In the genomic region with DNA sequence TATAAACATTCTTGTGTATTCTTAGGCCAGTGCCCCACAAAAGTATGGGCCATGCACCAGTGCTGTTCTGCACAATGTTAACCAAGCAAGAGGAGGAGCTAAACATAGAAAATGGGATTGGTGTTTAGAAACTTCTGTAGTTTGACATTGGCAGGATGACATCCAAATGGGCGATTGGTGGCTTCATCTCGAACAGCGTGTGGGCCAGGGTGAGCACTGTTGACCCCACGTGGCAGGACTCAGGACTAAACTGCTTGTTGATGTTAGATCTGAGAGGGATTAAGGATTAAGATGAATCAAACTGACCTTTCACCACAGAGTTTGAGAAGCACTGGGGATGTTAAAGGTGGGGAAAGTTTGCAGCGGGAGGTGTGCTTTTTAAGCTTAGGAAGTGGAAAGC, we compare ENCODE assay signal across 15 cellular contexts. TPM values are rescaled to one million over a fixed set of nuclear protein-coding genes. Genes with fewer than 3 reads are reported as not detected.
DNase-seq lines count a peak whose midpoint lies in the region; ATAC-seq and TF ChIP-seq lines count a peak whose summit lies in the region.
"Had no signal": no experiment of that assay in that cellular context is flagged by ENCODE, and none has a peak within 500 bp of the region (broad histone marks: within the 10 kb centered on the region; RNA-seq: fewer than 3 reads in every experiment).

No MANE protein-coding gene starts in this region.

- no peak overlapping the region for H3K4me3 Mint-ChIP-seq in activated CD4-positive, alpha-beta T cell treated with anti-CD3 and anti-CD28 coated beads for 36 hours
- no peak overlapping the region for H3K4me3 Mint-ChIP-seq in stimulated activated memory B cell treated with anti-CD40 and anti-IgM and Interleukin-4, amounts not matched to agents 10 μg/mL and 1 μg/mL and 100 μg/mL, for 72 hours

- H3K4me1 ChIP-seq in left lung, result peaks cover 47 to 98% of the 10 kb centered on the region in 2 donors

- TF ChIP-seq CTCF in WERI-Rb-1 (IDR thresholded peaks at IDR 0.05; ENCODE audit: low read depth, low read length) (no peak), left lung (IDR thresholded peaks at IDR 0.05) (no peak)

- H3K36me3 Mint-ChIP-seq in activated CD4-positive, alpha-beta T cell treated with anti-CD3 and anti-CD28 coated beads for 36 hours (ENCODE audit: low read depth), result peaks cover 21% of the 10 kb centered on the region
- H3K36me3 Mint-ChIP-seq in stimulated activated memory B cell treated with anti-CD40 and anti-IgM and Interleukin-4, amounts not matched to agents 10 μg/mL and 1 μg/mL and 100 μg/mL, for 72 hours, result peaks cover 19% of the 10 kb centered on the region

- intact Hi-C loops in activated CD4-positive, alpha-beta T cell treated with anti-CD3 and anti-CD28 coated beads for 36 hours (cut with DNase I, micrococcal nuclease), result loop anchor here in 1 of 2 experiments (10.0 kb wide), 1 partner anchor 372 kb away; no protein-coding TSS in a partner anchor
- intact Hi-C loops in left lung (cut with DNase I), result loop anchor here in 1 of 2 donors (5.0 kb wide), 1 partner anchor 34 kb away; no protein-coding TSS in a partner anchor

- H3K9me3 Mint-ChIP-seq in activated CD4-positive, alpha-beta T cell treated with anti-CD3 and anti-CD28 coated beads for 36 hours (ENCODE audit: low read depth), result no peaks in the 10 kb centered on the region
- peaks cover 2% of the 10 kb centered on the region for H3K9me3 Mint-ChIP-seq in stimulated activated memory B cell treated with anti-CD40 and anti-IgM and Interleukin-4, amounts not matched to agents 10 μg/mL and 1 μg/mL and 100 μg/mL, for 72 hours

- H3K36me3 ChIP-seq in WERI-Rb-1 (no peaks in the 10 kb centered on the region), left lung (no peaks in the 10 kb centered on the region)
- H3K36me3 ChIP-seq: thoracic aorta had no signal

- no peak overlapping the region for H3K27ac ChIP-seq in WERI-Rb-1
- peak overlapping the region; percentile 82 to 92 for H3K27ac ChIP-seq in left lung

- H3K4me3 ChIP-seq in WERI-Rb-1 (ENCODE audit: low read depth, low read length), result no peak overlapping the region
- no peak overlapping the region for H3K4me3 ChIP-seq in left lung
- H3K4me3 ChIP-seq: GM12878, thoracic aorta had no signal

- H3K27me3 Mint-ChIP-seq in activated CD4-positive, alpha-beta T cell treated with anti-CD3 and anti-CD28 coated beads for 36 hours, result no peaks in the 10 kb centered on the region
- no peaks in the 10 kb centered on the region for H3K27me3 Mint-ChIP-seq in stimulated activated memory B cell treated with anti-CD40 and anti-IgM and Interleukin-4, amounts not matched to agents 10 μg/mL and 1 μg/mL and 100 μg/mL, for 72 hours

- POLR2A ChIA-PET in activated CD4-positive, alpha-beta T cell treated with anti-CD3 and anti-CD28 coated beads for 36 hours (lab: Charles Lee), result interaction anchor here (1.1 kb wide), 1 partner anchor 29 kb away, joined by 3 read pairs; no protein-coding TSS in a partner anchor

- ATAC-seq in activated CD4-positive, alpha-beta T cell treated with anti-CD3 and anti-CD28 coated beads for 36 hours, result no peak
- ATAC-seq in left lung (no peak), GM21423 (IDR thresholded peaks at IDR 0.05; ENCODE audit: unreplicated experiment) (no peak), HG03045 (IDR thresholded peaks at IDR 0.05; ENCODE audit: unreplicated experiment) (no peak)
- no peak for ATAC-seq in stimulated activated memory B cell treated with anti-CD40 and anti-IgM and Interleukin-4, amounts not matched to agents 10 μg/mL and 1 μg/mL and 100 μg/mL, for 72 hours
- ATAC-seq: GM12878 had no signal

- H3K9me3 ChIP-seq in WERI-Rb-1 (ENCODE audit: severe bottlenecking), result peaks cover 1% of the 10 kb centered on the region
- H3K9me3 ChIP-seq in left lung, result no peaks in the 10 kb centered on the region
- H3K9me3 ChIP-seq: thoracic aorta had no signal

- no peak for DNase-seq in activated CD4-positive, alpha-beta T cell treated with anti-CD3 and anti-CD28 coated beads for 36 hours
- DNase-seq in activated CD4-positive, alpha-beta T cell treated with anti-CD3 and anti-CD28 coated beads, Interleukin-2, amount 50 U/mL, for 48 hours, result no peak
- DNase-seq in WERI-Rb-1 (peak; percentile 67), left lung (peak in 1 of 2 donors; percentile 2), D341Med (ENCODE audit: low spot score) (no peak)
- DNase-seq: H7, hypothalamus, mammary epithelial cell, NCI-H187 treated with DMSO at 0.1 percent for 48 hours, SW 1271 had no signal

- CTCF ChIA-PET in activated CD4-positive, alpha-beta T cell treated with anti-CD3 and anti-CD28 coated beads for 36 hours (lab: Charles Lee), result interaction anchor here (0.8 to 2.0 kb wide), 5 partner anchors 42 to 293 kb away, joined by 3 to 8 read pairs (median 4); no protein-coding TSS in a partner anchor

- H3K4me1 Mint-ChIP-seq in activated CD4-positive, alpha-beta T cell treated with anti-CD3 and anti-CD28 coated beads for 36 hours, result peaks cover 76% of the 10 kb centered on the region
- peaks cover 69% of the 10 kb centered on the region for H3K4me1 Mint-ChIP-seq in stimulated activated memory B cell treated with anti-CD40 and anti-IgM and Interleukin-4, amounts not matched to agents 10 μg/mL and 1 μg/mL and 100 μg/mL, for 72 hours

- H3K27me3 ChIP-seq in WERI-Rb-1 (ENCODE audit: insufficient read depth, low read depth, severe bottlenecking) (no peaks in the 10 kb centered on the region), left lung (no peaks in the 10 kb centered on the region)

- peak overlapping the region; percentile 51 for H3K27ac Mint-ChIP-seq in activated CD4-positive, alpha-beta T cell treated with anti-CD3 and anti-CD28 coated beads for 36 hours
- H3K27ac Mint-ChIP-seq in stimulated activated memory B cell treated with anti-CD40 and anti-IgM and Interleukin-4, amounts not matched to agents 10 μg/mL and 1 μg/mL and 100 μg/mL, for 72 hours, result peak overlapping the region; percentile 92

RNA-seq across cellular contexts. Expression of gene ZNF710, which starts 31.9 kb away (rescaled TPM):
- total RNA-seq in activated CD4-positive, alpha-beta T cell treated with anti-CD3 and anti-CD28 coated beads for 36 hours, result 10 to 100 TPM; 22.8 to 34.9 TPM
- 10 to 100 TPM; 46.2 to 53.7 TPM for total RNA-seq in left lung
